Comparison of ENCODE assay signal across 13 cellular contexts in the genomic region with DNA sequence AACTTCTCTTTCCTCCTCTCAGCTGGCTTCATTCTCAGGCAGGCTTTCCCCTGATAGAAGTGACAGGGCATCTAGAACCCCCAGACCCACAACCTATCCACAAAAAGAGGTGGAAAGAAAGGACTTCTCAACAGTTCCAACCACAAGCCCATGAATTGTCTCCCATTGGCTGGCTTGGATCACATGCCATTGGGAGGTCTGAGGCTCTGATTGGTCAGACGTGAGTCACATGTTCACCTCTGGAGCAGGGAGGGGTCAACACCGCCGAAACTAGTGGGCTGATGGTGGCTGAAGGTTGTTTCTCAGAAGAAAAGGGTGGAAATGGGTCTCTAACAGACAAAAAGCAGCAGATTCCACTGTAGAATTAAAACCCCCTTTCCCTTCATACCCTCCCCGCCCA. TPM values are rescaled to one million over a fixed set of nuclear protein-coding genes. Genes with fewer than 3 reads are reported as not detected.
DNase-seq lines count a peak whose midpoint lies in the region; ATAC-seq and TF ChIP-seq lines count a peak whose summit lies in the region.
"Had no signal": no experiment of that assay in that cellular context is flagged by ENCODE, and none has a peak within 500 bp of the region (broad histone marks: within the 10 kb centered on the region; RNA-seq: fewer than 3 reads in every experiment).

No MANE protein-coding gene starts in this region.

- H3K4me1 Mint-ChIP-seq in activated naive CD8-positive, alpha-beta T cell treated with anti-CD3 and anti-CD28 coated beads, Interleukin-2, amount 50 U/mL, for 24 hours, result peaks cover 8% of the 10 kb centered on the region
- H3K4me1 Mint-ChIP-seq: CD4-positive, CD25-positive, alpha-beta regulatory T cell had no signal

- CTCF ChIA-PET in A673 (lab: Charles Lee) (no interaction called here), HEK293T (lab: Yijun Ruan, JAX) (no interaction called here)

- DNase-seq in A673 (ENCODE audit: low spot score) (peak; percentile 15), HEK293T (ENCODE audit: extremely low spot score) (peak; percentile 32), SW480 (ENCODE audit: low spot score) (peak; percentile 13), iPS-NIHi11 (ENCODE audit: low spot score) (peak; percentile 46), HuH-7.5 (ENCODE audit: low spot score) (no peak), hypothalamus (lab: John Stamatoyannopoulos, UW) (no peak)
- DNase-seq in activated CD8-positive, alpha-beta memory T cell treated with anti-CD3 and anti-CD28 coated beads for 24 hours, result no peak
- DNase-seq in activated naive CD8-positive, alpha-beta T cell treated with anti-CD3 and anti-CD28 coated beads, Interleukin-2, amount 50 U/mL, for 24 hours, result no peak
- DNase-seq: activated effector memory CD4-positive, alpha-beta T cell treated with Interleukin-2 at 50 U/mL for 16 hours; CD4-positive, CD25-positive, alpha-beta regulatory T cell; dorsolateral prefrontal cortex; kidney had no signal

- POLR2A ChIA-PET in A673 (lab: Charles Lee; ENCODE audit: low non-redundant PET), result no interaction called here
- POLR2A ChIA-PET in HEK293T (lab: Yijun Ruan, JAX), result no interaction called here

- H3K36me3 Mint-ChIP-seq in activated naive CD8-positive, alpha-beta T cell treated with anti-CD3 and anti-CD28 coated beads, Interleukin-2, amount 50 U/mL, for 24 hours (ENCODE audit: low read depth), result peaks cover 2% of the 10 kb centered on the region
- H3K36me3 Mint-ChIP-seq: CD4-positive, CD25-positive, alpha-beta regulatory T cell had no signal

- no peak overlapping the region for H3K27ac ChIP-seq in A673 (ENCODE audit: low read depth, low read length, poor library complexity, severe bottlenecking)
- H3K27ac ChIP-seq: dorsolateral prefrontal cortex, parathyroid adenoma had no signal

- peaks cover 4% of the 10 kb centered on the region for H3K9me3 Mint-ChIP-seq in activated naive CD8-positive, alpha-beta T cell treated with anti-CD3 and anti-CD28 coated beads, Interleukin-2, amount 50 U/mL, for 24 hours
- H3K9me3 Mint-ChIP-seq: CD4-positive, CD25-positive, alpha-beta regulatory T cell had no signal

- H3K9me3 ChIP-seq in A673 (ENCODE audit: low read depth, low read length, poor library complexity, severe bottlenecking), result no peaks in the 10 kb centered on the region

- ATAC-seq in activated naive CD8-positive, alpha-beta T cell treated with anti-CD3 and anti-CD28 coated beads, Interleukin-2, amount 50 U/mL, for 24 hours, result no peak

- TF ChIP-seq CTCF in A673 (conservative IDR thresholded peaks at IDR 0.05; ENCODE audit: low read depth, low read length), result no peak

- H3K4me1 ChIP-seq in A673 (ENCODE audit: insufficient read depth, low read length, poor library complexity, severe bottlenecking), result no peaks in the 10 kb centered on the region
- H3K4me1 ChIP-seq: parathyroid adenoma had no signal

- no peaks in the 10 kb centered on the region for H3K36me3 ChIP-seq in A673 (ENCODE audit: insufficient read depth, low read length, poor library complexity, severe bottlenecking)

- H3K27me3 Mint-ChIP-seq in activated naive CD8-positive, alpha-beta T cell treated with anti-CD3 and anti-CD28 coated beads, Interleukin-2, amount 50 U/mL, for 24 hours, result no peaks in the 10 kb centered on the region

- H3K4me3 ChIP-seq in A673 (ENCODE audit: low read depth, low read length, poor library complexity, severe bottlenecking), result no peak overlapping the region
- H3K4me3 ChIP-seq: dorsolateral prefrontal cortex had no signal

- no peaks in the 10 kb centered on the region for H3K27me3 ChIP-seq in A673 (replicated peaks; ENCODE audit: insufficient read depth, low read depth, low read length, poor library complexity)

- H3K4me3 Mint-ChIP-seq in activated naive CD8-positive, alpha-beta T cell treated with anti-CD3 and anti-CD28 coated beads, Interleukin-2, amount 50 U/mL, for 24 hours, result no peak overlapping the region
- H3K4me3 Mint-ChIP-seq: CD4-positive, CD25-positive, alpha-beta regulatory T cell had no signal

- no peak overlapping the region for H3K27ac Mint-ChIP-seq in activated naive CD8-positive, alpha-beta T cell treated with anti-CD3 and anti-CD28 coated beads, Interleukin-2, amount 50 U/mL, for 24 hours
- H3K27ac Mint-ChIP-seq: CD4-positive, CD25-positive, alpha-beta regulatory T cell had no signal

- intact Hi-C loops in A673 (cut with micrococcal nuclease; ENCODE audit: unreplicated experiment), result no loop called here

- no TSS peak for BruUV-seq in A673 (replicated peaks; lab: Mats Ljungman, UMichigan)

TF ChIP-seq in HEK293T, 16 proteins besides CTCF, POLR2A, EP300 and RAD21:
- no peak for TF ChIP-seq FOXK2 (IDR thresholded peaks at IDR 0.05)
- no peak for TF ChIP-seq NFRKB (IDR thresholded peaks at IDR 0.05)
- TF ChIP-seq ELF4 (IDR thresholded peaks at IDR 0.05), result no peak
- TF ChIP-seq SP1 (IDR thresholded peaks at IDR 0.05), result no peak
- TF ChIP-seq, protein P1, sequence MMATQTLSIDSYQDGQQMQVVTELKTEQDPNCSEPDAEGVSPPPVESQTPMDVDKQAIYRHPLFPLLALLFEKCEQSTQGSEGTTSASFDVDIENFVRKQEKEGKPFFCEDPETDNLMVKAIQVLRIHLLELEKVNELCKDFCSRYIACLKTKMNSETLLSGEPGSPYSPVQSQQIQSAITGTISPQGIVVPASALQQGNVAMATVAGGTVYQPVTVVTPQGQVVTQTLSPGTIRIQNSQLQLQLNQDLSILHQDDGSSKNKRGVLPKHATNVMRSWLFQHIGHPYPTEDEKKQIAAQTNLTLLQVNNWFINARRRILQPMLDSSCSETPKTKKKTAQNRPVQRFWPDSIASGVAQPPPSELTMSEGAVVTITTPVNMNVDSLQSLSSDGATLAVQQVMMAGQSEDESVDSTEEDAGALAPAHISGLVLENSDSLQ (IDR thresholded peaks at IDR 0.05), result no peak
- TF ChIP-seq FOXA1 (IDR thresholded peaks at IDR 0.05), result no peak
- TF ChIP-seq ARNT (IDR thresholded peaks at IDR 0.05), result no peak
- TF ChIP-seq FOXM1 (IDR thresholded peaks at IDR 0.05; ENCODE audit: borderline replicate concordance), result no peak
- TF ChIP-seq TARDBP (IDR thresholded peaks at IDR 0.05), result no peak
- no peak for TF ChIP-seq SUZ12 (IDR thresholded peaks at IDR 0.05)
- TF ChIP-seq LEF1 (IDR thresholded peaks at IDR 0.05; ENCODE audit: borderline replicate concordance), result no peak
- TF ChIP-seq HDGF (IDR thresholded peaks at IDR 0.05; ENCODE audit: borderline replicate concordance), result no peak
- TF ChIP-seq BHLHE40 (IDR thresholded peaks at IDR 0.05; ENCODE audit: borderline replicate concordance), result no peak
- no peak for TF ChIP-seq CTBP1 (IDR thresholded peaks at IDR 0.05; ENCODE audit: borderline replicate concordance)
- no peak for TF ChIP-seq L3MBTL2 (conservative IDR thresholded peaks at IDR 0.05)
- no peak for TF ChIP-seq ZNF384 (IDR thresholded peaks at IDR 0.05)

RNA-seq across cellular contexts. Expression of a gene that starts 47.3 kb away (rescaled TPM):
- 10.3 and 10.5 TPM in 2 replicates for total RNA-seq in A673 (2021)

Comparison
In these comparisons a context has a peak if more than half of its experiments do, and no peak if none do; other contexts are left out.
1. DNase-seq: peak in A673 (single experiment), HEK293T (single experiment), SW480 (single experiment) and iPS-NIHi11 (single experiment); none in HuH-7.5 (single experiment), activated CD8-positive, alpha-beta memory T cell treated with anti-CD3 and anti-CD28 coated beads for 24 hours (single experiment), hypothalamus (0 of 51) and activated naive CD8-positive, alpha-beta T cell treated with anti-CD3 and anti-CD28 coated beads, Interleukin-2, amount 50 U/mL, for 24 hours (single experiment).